1 cellular context compared by ENCODE assay signal in the genomic region with DNA sequence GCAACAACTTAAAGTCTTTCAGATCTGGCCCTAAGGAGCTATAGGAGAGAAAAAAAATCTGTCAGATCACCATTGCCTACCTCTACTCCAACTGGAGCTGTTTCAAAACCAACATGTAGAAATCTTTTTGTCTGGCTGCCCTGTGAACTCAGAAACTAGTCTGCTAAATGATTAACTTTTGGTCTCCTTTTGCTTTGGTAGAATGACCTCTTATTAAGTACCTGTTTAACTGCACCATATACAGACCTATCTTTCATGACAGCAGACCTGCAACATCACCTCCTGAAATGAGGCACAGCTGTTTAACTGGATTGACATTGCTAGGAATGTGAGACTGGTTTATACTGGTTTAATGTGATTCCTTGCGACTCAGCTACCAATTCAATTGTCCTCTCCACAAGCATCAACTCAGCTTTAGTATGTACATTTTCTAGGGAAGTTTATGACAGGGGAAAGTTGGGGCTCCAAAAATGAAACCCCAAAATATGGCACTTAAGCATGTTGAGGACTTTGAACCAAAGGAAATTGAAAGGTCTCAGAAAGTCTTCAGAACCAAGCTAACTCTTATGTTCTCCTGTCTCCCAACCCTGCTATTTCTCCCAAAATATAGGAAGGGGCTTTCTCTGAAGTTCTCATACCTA.
TF ChIP-seq lines count a peak whose summit lies in the region.

No MANE protein-coding gene starts in this region.

TF ChIP-seq in HepG2, 621 proteins besides CTCF, POLR2A, EP300 and RAD21 (continued from another document and continues in another):
- TF ChIP-seq SMYD3 (CRISPR knock-in tag; IDR thresholded peaks at IDR 0.05) (no peak), SMARCC2 (IDR thresholded peaks at IDR 0.05) (no peak), REST (IDR thresholded peaks at IDR 0.05; ENCODE audit: borderline replicate concordance in 1 of 2, low read depth in 1 of 2, low read length in 2 of 2) (no peak), POLR2AphosphoS5 (IDR thresholded peaks at IDR 0.05; ENCODE audit: low read depth, low read length) (peak; percentile 76), ZFP1 (CRISPR knock-in tag; IDR thresholded peaks at IDR 0.05) (no peak), STAG1 (CRISPR knock-in tag; IDR thresholded peaks at IDR 0.05) (no peak; the same call in 1 of the 2 replicates), ZSCAN29 (CRISPR knock-in tag; conservative IDR thresholded peaks at IDR 0.05) (no peak), PATZ1 (CRISPR knock-in tag; IDR thresholded peaks at IDR 0.05) (peak; percentile 27; the same call in 1 of the 2 replicates), SRSF9 (IDR thresholded peaks at IDR 0.05; ENCODE audit: borderline replicate concordance, insufficient read depth, low read depth, low read length, poor library complexity, severe bottlenecking) (no peak), ZNF577 (CRISPR knock-in tag; IDR thresholded peaks at IDR 0.05; ENCODE audit: borderline replicate concordance, low read depth) (no peak), ZNF264 (CRISPR knock-in tag; IDR thresholded peaks at IDR 0.05) (no peak), PRPF4 (IDR thresholded peaks at IDR 0.05; ENCODE audit: low read depth, low read length, poor library complexity, severe bottlenecking) (no peak), ZNF83 (CRISPR knock-in tag; IDR thresholded peaks at IDR 0.05; ENCODE audit: borderline replicate concordance) (no peak), TP53 (CRISPR knock-in tag; conservative IDR thresholded peaks at IDR 0.05) (no peak), NFE2 (CRISPR knock-in tag; IDR thresholded peaks at IDR 0.05) (no peak), TIGD3 (CRISPR knock-in tag; IDR thresholded peaks at IDR 0.05; ENCODE audit: borderline replicate concordance) (no peak), ZBTB40 (IDR thresholded peaks at IDR 0.05) (no peak), ZBTB40 (CRISPR knock-in tag; IDR thresholded peaks at IDR 0.05) (no peak; the same call in 1 of the 2 replicates), ZNF589 (CRISPR knock-in tag; conservative IDR thresholded peaks at IDR 0.05) (no peak), SIX1 (CRISPR knock-in tag; IDR thresholded peaks at IDR 0.05; ENCODE audit: borderline replicate concordance) (no peak), NCOA2 (CRISPR knock-in tag; IDR thresholded peaks at IDR 0.05) (peak; percentile 78), NR2F2 (IDR thresholded peaks at IDR 0.05; ENCODE audit: borderline replicate concordance, low read depth) (peak; percentile 26; the same call in 1 of the 2 replicates), SSRP1 (CRISPR knock-in tag; IDR thresholded peaks at IDR 0.05) (no peak), ZNF292 (CRISPR knock-in tag; IDR thresholded peaks at IDR 0.05; ENCODE audit: borderline replicate concordance, low read depth) (no peak), ZNF678 (CRISPR knock-in tag; IDR thresholded peaks at IDR 0.05) (no peak), ZNF788 (CRISPR knock-in tag; IDR thresholded peaks at IDR 0.05; ENCODE audit: borderline replicate concordance) (no peak), PHF21A (CRISPR knock-in tag; IDR thresholded peaks at IDR 0.05) (peak; percentile 62), FOXO1 (CRISPR knock-in tag; IDR thresholded peaks at IDR 0.05) (no peak), IKZF1 (IDR thresholded peaks at IDR 0.05) (no peak), BCL6 (CRISPR knock-in tag; IDR thresholded peaks at IDR 0.05) (peak; percentile 85), ZNF34 (CRISPR knock-in tag; IDR thresholded peaks at IDR 0.05; ENCODE audit: borderline replicate concordance) (no peak), ZFP90 (CRISPR knock-in tag; IDR thresholded peaks at IDR 0.05; ENCODE audit: borderline replicate concordance) (no peak), ATAD3A (CRISPR knock-in tag; IDR thresholded peaks at IDR 0.05) (no peak), KAT7 (CRISPR knock-in tag; IDR thresholded peaks at IDR 0.05; ENCODE audit: borderline replicate concordance) (no peak), ZNF101 (CRISPR knock-in tag; IDR thresholded peaks at IDR 0.05; ENCODE audit: borderline replicate concordance, low read depth) (no peak), ZNF235 (CRISPR knock-in tag; IDR thresholded peaks at IDR 0.05; ENCODE audit: borderline replicate concordance) (0 out of 2 replicates have a peak, but pooled peaks have one; percentile 38), RFX5 (IDR thresholded peaks at IDR 0.05; ENCODE audit: low read depth, low read length) (no peak), GATAD1 (CRISPR knock-in tag; IDR thresholded peaks at IDR 0.05) (0 out of 2 replicates have a peak, but pooled peaks have one; percentile 43), GTF2F1 (IDR thresholded peaks at IDR 0.05; ENCODE audit: low read length) (no peak), ZNF781 (CRISPR knock-in tag; IDR thresholded peaks at IDR 0.05; ENCODE audit: borderline replicate concordance, not compliant biosample characterization) (no peak), HNRNPL (IDR thresholded peaks at IDR 0.05; ENCODE audit: low read depth, low read length) (no peak), ZFP62 (CRISPR knock-in tag; IDR thresholded peaks at IDR 0.05) (no peak), ZBTB7A (CRISPR knock-in tag; IDR thresholded peaks at IDR 0.05) (no peak), ZNF547 (CRISPR knock-in tag; IDR thresholded peaks at IDR 0.05) (no peak), ZNF75D (CRISPR knock-in tag; IDR thresholded peaks at IDR 0.05; ENCODE audit: borderline replicate concordance) (no peak)
- TF ChIP-seq, protein P1, sequence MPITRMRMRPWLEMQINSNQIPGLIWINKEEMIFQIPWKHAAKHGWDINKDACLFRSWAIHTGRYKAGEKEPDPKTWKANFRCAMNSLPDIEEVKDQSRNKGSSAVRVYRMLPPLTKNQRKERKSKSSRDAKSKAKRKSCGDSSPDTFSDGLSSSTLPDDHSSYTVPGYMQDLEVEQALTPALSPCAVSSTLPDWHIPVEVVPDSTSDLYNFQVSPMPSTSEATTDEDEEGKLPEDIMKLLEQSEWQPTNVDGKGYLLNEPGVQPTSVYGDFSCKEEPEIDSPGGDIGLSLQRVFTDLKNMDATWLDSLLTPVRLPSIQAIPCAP (CRISPR knock-in tag; IDR thresholded peaks at IDR 0.05; ENCODE audit: low read depth): no peak
- TF ChIP-seq, protein P2, sequence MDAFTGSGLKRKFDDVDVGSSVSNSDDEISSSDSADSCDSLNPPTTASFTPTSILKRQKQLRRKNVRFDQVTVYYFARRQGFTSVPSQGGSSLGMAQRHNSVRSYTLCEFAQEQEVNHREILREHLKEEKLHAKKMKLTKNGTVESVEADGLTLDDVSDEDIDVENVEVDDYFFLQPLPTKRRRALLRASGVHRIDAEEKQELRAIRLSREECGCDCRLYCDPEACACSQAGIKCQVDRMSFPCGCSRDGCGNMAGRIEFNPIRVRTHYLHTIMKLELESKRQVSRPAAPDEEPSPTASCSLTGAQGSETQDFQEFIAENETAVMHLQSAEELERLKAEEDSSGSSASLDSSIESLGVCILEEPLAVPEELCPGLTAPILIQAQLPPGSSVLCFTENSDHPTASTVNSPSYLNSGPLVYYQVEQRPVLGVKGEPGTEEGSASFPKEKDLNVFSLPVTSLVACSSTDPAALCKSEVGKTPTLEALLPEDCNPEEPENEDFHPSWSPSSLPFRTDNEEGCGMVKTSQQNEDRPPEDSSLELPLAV (CRISPR knock-in tag; conservative IDR thresholded peaks at IDR 0.05; ENCODE audit: low read depth): no peak
